13 cellular contexts compared by ENCODE assay signal in the genomic region with DNA sequence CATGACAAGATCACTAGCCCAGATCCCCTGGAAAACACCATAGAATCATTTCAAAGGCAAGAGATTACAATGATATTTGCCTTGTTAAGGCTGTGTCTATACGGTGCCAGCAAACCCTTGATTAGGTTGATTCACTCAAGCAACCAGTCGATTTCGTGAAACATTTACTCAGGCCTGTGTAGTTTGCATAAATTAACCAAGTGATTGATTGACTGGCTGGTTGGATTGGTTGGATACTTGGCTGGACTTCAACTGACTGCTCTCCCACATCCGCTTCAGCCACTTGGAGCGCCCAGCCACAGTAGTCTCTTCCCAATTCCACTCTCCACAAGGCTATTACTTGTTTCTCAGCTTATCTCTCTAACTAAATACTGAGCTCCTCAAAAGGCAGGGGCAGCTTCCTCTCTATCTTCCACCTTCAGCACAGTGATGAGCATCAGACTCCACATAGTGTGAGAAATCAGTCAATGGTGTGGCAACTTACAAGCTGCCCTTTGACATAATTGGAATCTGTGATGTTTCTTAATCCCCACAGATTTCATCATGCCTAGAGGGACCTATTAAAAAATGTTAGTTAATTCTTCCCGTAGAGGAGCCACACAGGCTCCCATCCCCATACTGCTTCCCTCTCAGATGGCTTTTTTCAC.
"Had no signal": no experiment of that assay in that cellular context is flagged by ENCODE, and none has a peak within 500 bp of the region (broad histone marks: within the 10 kb centered on the region; RNA-seq: fewer than 3 reads in every experiment).

No MANE protein-coding gene starts in this region.

- H3K4me1 ChIP-seq: gastroesophageal sphincter, heart right ventricle, prostate gland, sigmoid colon had no signal

- H3K4me3 ChIP-seq: gastroesophageal sphincter, heart right ventricle, prostate gland, sigmoid colon had no signal

- H3K9me3 ChIP-seq: gastroesophageal sphincter, heart right ventricle, prostate gland, sigmoid colon had no signal

- H3K27ac Mint-ChIP-seq: activated T-helper 17 cell treated with anti-CD3 and anti-CD28 coated beads, Interleukin-2, amount 50 U/mL, for 72 hours; T-cell had no signal

- H3K27ac ChIP-seq: gastroesophageal sphincter, heart right ventricle, prostate gland, sigmoid colon had no signal

- H3K36me3 Mint-ChIP-seq: T-cell had no signal

- H3K4me3 Mint-ChIP-seq: activated T-helper 17 cell treated with anti-CD3 and anti-CD28 coated beads, Interleukin-2, amount 50 U/mL, for 72 hours; T-cell had no signal

- H3K36me3 ChIP-seq: gastroesophageal sphincter, heart right ventricle, prostate gland, sigmoid colon had no signal

- H3K4me1 Mint-ChIP-seq: activated T-helper 17 cell treated with anti-CD3 and anti-CD28 coated beads, Interleukin-2, amount 50 U/mL, for 72 hours; T-cell had no signal

- ATAC-seq: activated CD4-positive, CD25-positive, alpha-beta regulatory T cell treated with anti-CD3 and anti-CD28 coated beads, Interleukin-2, amount 50 U/mL, for 24 hours; activated T-helper 17 cell treated with anti-CD3 and anti-CD28 coated beads, Interleukin-2, amount 50 U/mL, for 72 hours; gastroesophageal sphincter; heart right ventricle; left ventricle myocardium superior; T-cell had no signal

- H3K9me3 Mint-ChIP-seq: activated T-helper 17 cell treated with anti-CD3 and anti-CD28 coated beads, Interleukin-2, amount 50 U/mL, for 72 hours; T-cell had no signal

- DNase-seq: activated naive CD4-positive, alpha-beta T cell treated with Interleukin-2 at 50 U/mL for 16 hours; anterior cingulate cortex; heart right ventricle; left ventricle myocardium superior; mesenchymal stem cell; sigmoid colon; stimulated activated CD4-positive, alpha-beta T cell treated with anti-CD3 and anti-CD28 coated beads, Interleukin-1b, Interleukin-23, amount 100 ng/mL, for 48 hours; T-cell; T-helper 9 cell had no signal

- H3K27me3 ChIP-seq: gastroesophageal sphincter, sigmoid colon had no signal
